In genomic region chr3:46849686-46850467, GRCh38 we compare ENCODE assay signal across 1 cellular context.
TF ChIP-seq lines count a peak whose summit lies in the region.

No MANE protein-coding gene starts in this region.

TF ChIP-seq in HepG2, 621 proteins besides CTCF, POLR2A, EP300 and RAD21 (continued from another document):
- TF ChIP-seq ZNF737 (CRISPR knock-in tag; IDR thresholded peaks at IDR 0.05; ENCODE audit: borderline replicate concordance) = no peak
